In the genomic region with DNA sequence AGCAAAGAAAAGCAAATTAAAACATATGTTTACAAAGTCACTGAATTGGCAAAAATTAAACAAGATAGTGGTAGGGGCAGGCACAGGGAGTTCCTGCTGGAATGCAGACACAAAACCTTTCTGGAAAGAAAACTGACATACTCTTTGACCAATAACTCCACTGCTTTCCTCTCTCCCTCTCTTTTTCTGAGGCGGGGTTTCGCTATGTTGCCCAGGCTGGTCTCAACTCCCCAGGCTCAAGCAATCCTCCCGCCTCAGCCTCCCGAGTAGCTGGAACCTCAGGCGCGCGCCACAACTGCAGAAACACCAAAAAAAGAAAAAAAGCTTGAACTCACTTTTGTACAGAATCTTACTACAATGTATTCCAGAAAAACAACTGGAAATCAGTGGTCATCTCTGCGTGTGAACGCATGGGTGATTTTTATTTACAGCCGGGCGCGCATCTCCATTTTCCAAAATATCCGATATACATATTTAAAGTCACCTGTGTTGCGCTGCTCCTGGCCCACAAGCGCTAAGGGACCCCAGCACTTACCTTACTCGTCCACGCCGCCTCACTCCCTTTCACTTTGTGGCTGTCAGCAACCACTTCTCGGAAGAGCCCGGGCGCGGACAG, we compare ENCODE assay signal across 8 cellular contexts. TPM values are rescaled to one million over a fixed set of nuclear protein-coding genes. Genes with fewer than 3 reads are reported as not detected.
A peak's percentile ranks its signal among the peaks of the same experiment; 100 is the strongest.
DNase-seq lines count a peak whose midpoint lies in the region; TF ChIP-seq lines count a peak whose summit lies in the region.

No MANE protein-coding gene starts in this region.

- peak overlapping the region; percentile 94 to 99 (median 97) for H3K27ac Mint-ChIP-seq in brain

- no peaks in the 10 kb centered on the region for H3K9me3 Mint-ChIP-seq in brain

- H3K27me3 Mint-ChIP-seq in brain, result peaks cover 21% of the 10 kb centered on the region

- TF ChIP-seq POLR2A in NB4 (IDR thresholded peaks at IDR 0.05; ENCODE audit: extremely low read depth, insufficient read length), result no peak

- TF ChIP-seq CTCF in NB4 (IDR thresholded peaks at IDR 0.05; ENCODE audit: low read depth, low read length) (no peak), brain (conservative IDR thresholded peaks at IDR 0.05) (no peak), GM20000 (IDR thresholded peaks at IDR 0.05; ENCODE audit: extremely low read depth, missing control alignments) (no peak)

- peak; percentile 27 for DNase-seq in NCI-H2227 (lab: John Stamatoyannopoulos, UW; ENCODE audit: unreplicated experiment)
- DNase-seq in NCI-H2227 treated with DMSO at 0.1 percent for 48 hours (lab: John Stamatoyannopoulos, UW), result no peak
- DNase-seq in NB4 (ENCODE audit: low read depth), result peak; percentile 52
- DNase-seq in inferior parietal cortex (ENCODE audit: extremely low spot score), result peak; percentile 5
- DNase-seq in stimulated activated CD8-positive, alpha-beta memory T cell treated with anti-CD3 and anti-CD28 coated beads, Interleukin-4, amount 100 ng/mL, for 48 hours, result peak; percentile 28
- no peak for DNase-seq in GM20000 (ENCODE audit: low spot score)
- DNase-seq in T1000 (lab: John Stamatoyannopoulos, UW), result no peak

- H3K4me1 Mint-ChIP-seq in brain, result peaks cover 57% of the 10 kb centered on the region

- peak overlapping the region; percentile 98 to 99 (median 99) for H3K4me3 Mint-ChIP-seq in brain

- H3K4me3 ChIP-seq in NB4 (ENCODE audit: low read depth, low read length), result peak overlapping the region; percentile 96

- H3K36me3 Mint-ChIP-seq in brain, result peaks cover 43% of the 10 kb centered on the region

RNA-seq across cellular contexts. Expression of gene TXNL4B, which starts 0.5 kb away (rescaled TPM):
- 7.5 TPM for polyA plus RNA-seq in brain (ENCODE audit: insufficient read depth, low read depth, low replicate concordance)

RNA-seq across cellular contexts. Expression of gene DHX38, which starts 0.7 kb away (rescaled TPM):
- 44.2 TPM for polyA plus RNA-seq in brain (ENCODE audit: insufficient read depth, low read depth, low replicate concordance)

RNA-seq across cellular contexts. Expression of gene HPR, which starts 29.9 kb away (rescaled TPM):
- 7.0 TPM for polyA plus RNA-seq in brain (ENCODE audit: insufficient read depth, low read depth, low replicate concordance)

RNA-seq across cellular contexts. Expression of gene HP, which starts 38.6 kb away (rescaled TPM):
- polyA plus RNA-seq in brain (ENCODE audit: insufficient read depth, low read depth, low replicate concordance), result 9.2 TPM

Comparison
In these comparisons a context has a peak if more than half of its experiments do, and no peak if none do; other contexts are left out.
1. DNase-seq: peak in NCI-H2227 (single experiment), NB4 (single experiment), inferior parietal cortex (single experiment) and stimulated activated CD8-positive, alpha-beta memory T cell treated with anti-CD3 and anti-CD28 coated beads, Interleukin-4, amount 100 ng/mL, for 48 hours (single experiment); none in NCI-H2227 treated with DMSO at 0.1 percent for 48 hours (single experiment), GM20000 (single experiment) and T1000 (single experiment).